ENCODE assay signal across 1 cellular context in the genomic region with DNA sequence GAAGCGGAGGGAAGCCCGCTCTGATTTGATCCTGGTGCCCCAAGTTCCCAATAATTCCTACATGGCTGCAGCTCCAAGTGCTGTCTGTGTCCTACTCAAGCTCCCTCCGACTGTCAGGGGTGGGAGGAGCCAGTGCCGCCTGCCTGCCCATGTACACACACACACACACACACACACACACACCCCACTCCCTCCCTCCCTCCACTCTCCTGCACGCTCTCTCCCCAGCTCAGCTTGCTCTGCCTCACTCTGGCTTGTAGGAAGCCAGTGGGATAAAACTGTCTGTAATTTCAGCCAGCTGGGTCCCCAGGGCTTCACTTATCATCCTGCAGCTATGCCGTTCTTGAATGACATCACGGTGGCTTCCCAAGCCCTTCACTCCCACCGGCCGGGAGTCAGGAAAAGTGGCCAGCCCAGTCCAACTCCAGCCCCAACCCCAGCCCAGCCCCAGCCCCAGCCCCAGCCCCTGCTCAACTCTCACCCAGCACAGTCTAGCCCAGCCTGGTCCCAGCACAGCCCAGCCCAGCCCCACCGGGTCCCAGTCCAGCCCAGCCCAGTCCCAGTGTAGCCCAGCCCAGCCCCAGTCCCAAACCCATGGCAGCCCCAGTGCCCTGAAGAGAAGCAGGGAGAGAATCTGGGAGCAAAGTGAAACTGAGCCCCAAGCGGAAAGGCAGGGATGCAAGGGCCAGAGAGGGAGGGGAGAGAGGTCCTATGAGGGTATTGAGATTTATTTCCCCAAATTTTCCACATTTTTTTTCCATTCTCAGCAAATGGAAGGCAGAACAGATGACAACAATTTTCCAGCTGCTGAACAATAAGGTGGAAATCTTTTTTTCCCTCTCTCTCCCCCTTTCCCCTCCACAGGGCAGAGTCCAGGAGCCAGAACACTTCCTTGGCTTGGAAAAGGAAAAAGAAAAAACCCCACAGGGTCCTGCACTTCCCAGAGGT.
TF ChIP-seq lines count a peak whose summit lies in the region.

No MANE protein-coding gene starts in this region.

TF ChIP-seq in HEK293, 187 proteins besides CTCF, POLR2A, EP300 and RAD21 (continued from another document):
- TF ChIP-seq, protein P1, sequence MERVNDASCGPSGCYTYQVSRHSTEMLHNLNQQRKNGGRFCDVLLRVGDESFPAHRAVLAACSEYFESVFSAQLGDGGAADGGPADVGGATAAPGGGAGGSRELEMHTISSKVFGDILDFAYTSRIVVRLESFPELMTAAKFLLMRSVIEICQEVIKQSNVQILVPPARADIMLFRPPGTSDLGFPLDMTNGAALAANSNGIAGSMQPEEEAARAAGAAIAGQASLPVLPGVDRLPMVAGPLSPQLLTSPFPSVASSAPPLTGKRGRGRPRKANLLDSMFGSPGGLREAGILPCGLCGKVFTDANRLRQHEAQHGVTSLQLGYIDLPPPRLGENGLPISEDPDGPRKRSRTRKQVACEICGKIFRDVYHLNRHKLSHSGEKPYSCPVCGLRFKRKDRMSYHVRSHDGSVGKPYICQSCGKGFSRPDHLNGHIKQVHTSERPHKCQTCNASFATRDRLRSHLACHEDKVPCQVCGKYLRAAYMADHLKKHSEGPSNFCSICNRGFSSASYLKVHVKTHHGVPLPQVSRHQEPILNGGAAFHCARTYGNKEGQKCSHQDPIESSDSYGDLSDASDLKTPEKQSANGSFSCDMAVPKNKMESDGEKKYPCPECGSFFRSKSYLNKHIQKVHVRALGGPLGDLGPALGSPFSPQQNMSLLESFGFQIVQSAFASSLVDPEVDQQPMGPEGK (tag by site-specific recombination; IDR thresholded peaks at IDR 0.05) = 0 out of 2 replicates have a peak, but pooled peaks have one; percentile 33
- TF ChIP-seq ZNF544 (tag by site-specific recombination; IDR thresholded peaks at IDR 0.05) = no peak
- TF ChIP-seq ZNF626 (tag by site-specific recombination; IDR thresholded peaks at IDR 0.05) = no peak
- TF ChIP-seq, protein P2, sequence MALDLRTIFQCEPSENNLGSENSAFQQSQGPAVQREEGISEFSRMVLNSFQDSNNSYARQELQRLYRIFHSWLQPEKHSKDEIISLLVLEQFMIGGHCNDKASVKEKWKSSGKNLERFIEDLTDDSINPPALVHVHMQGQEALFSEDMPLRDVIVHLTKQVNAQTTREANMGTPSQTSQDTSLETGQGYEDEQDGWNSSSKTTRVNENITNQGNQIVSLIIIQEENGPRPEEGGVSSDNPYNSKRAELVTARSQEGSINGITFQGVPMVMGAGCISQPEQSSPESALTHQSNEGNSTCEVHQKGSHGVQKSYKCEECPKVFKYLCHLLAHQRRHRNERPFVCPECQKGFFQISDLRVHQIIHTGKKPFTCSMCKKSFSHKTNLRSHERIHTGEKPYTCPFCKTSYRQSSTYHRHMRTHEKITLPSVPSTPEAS (tag by site-specific recombination; IDR thresholded peaks at IDR 0.05) = peak; percentile 85
- TF ChIP-seq ZNF501 (tag by site-specific recombination; IDR thresholded peaks at IDR 0.05) = no peak
- TF ChIP-seq, protein P3, sequence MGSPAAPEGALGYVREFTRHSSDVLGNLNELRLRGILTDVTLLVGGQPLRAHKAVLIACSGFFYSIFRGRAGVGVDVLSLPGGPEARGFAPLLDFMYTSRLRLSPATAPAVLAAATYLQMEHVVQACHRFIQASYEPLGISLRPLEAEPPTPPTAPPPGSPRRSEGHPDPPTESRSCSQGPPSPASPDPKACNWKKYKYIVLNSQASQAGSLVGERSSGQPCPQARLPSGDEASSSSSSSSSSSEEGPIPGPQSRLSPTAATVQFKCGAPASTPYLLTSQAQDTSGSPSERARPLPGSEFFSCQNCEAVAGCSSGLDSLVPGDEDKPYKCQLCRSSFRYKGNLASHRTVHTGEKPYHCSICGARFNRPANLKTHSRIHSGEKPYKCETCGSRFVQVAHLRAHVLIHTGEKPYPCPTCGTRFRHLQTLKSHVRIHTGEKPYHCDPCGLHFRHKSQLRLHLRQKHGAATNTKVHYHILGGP (tag by site-specific recombination; IDR thresholded peaks at IDR 0.05) = no peak
- TF ChIP-seq, protein P4, sequence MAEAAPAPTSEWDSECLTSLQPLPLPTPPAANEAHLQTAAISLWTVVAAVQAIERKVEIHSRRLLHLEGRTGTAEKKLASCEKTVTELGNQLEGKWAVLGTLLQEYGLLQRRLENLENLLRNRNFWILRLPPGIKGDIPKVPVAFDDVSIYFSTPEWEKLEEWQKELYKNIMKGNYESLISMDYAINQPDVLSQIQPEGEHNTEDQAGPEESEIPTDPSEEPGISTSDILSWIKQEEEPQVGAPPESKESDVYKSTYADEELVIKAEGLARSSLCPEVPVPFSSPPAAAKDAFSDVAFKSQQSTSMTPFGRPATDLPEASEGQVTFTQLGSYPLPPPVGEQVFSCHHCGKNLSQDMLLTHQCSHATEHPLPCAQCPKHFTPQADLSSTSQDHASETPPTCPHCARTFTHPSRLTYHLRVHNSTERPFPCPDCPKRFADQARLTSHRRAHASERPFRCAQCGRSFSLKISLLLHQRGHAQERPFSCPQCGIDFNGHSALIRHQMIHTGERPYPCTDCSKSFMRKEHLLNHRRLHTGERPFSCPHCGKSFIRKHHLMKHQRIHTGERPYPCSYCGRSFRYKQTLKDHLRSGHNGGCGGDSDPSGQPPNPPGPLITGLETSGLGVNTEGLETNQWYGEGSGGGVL (tag by site-specific recombination; IDR thresholded peaks at IDR 0.05) = peak; percentile 95
- TF ChIP-seq SP3 (tag by site-specific recombination; IDR thresholded peaks at IDR 0.05) = 0 out of 2 replicates have a peak, but pooled peaks have one; percentile 17
- no peak for TF ChIP-seq ZNF133 (tag by site-specific recombination; IDR thresholded peaks at IDR 0.05)
- TF ChIP-seq SP7 (tag by site-specific recombination; IDR thresholded peaks at IDR 0.05) = peak; percentile 41; the same call in 1 of the 2 replicates
- TF ChIP-seq ZNF24 (tag by site-specific recombination; IDR thresholded peaks at IDR 0.05) = no peak
- peak; percentile 43; the same call in 1 of the 2 replicates for TF ChIP-seq GLIS1 (tag by site-specific recombination; IDR thresholded peaks at IDR 0.05)
- 0 out of 2 replicates have a peak, but pooled peaks have one; percentile 31 for TF ChIP-seq ZBTB48 (tag by site-specific recombination; IDR thresholded peaks at IDR 0.05)
